Comparison of ENCODE assay signal across 20 cellular contexts in genomic region chr7:29995652-29996051, GRCh38. TPM values are rescaled to one million over a fixed set of nuclear protein-coding genes. Genes with fewer than 3 reads are reported as not detected.
A peak's percentile ranks its signal among the peaks of the same experiment; 100 is the strongest.
DNase-seq lines count a peak whose midpoint lies in the region; ATAC-seq, FAIRE-seq and TF ChIP-seq lines count a peak whose summit lies in the region.
"Had no signal": no experiment of that assay in that cellular context is flagged by ENCODE, and none has a peak within 500 bp of the region (broad histone marks: within the 10 kb centered on the region; RNA-seq: fewer than 3 reads in every experiment).

No MANE protein-coding gene starts in this region.

- H3K27me3 ChIP-seq in IMR-90 (ENCODE audit: control insufficient read depth, insufficient read depth, low read length) (no peaks in the 10 kb centered on the region), adipocyte (replicated peaks; ENCODE audit: control insufficient read depth, insufficient read depth, low read length) (no peaks in the 10 kb centered on the region), heart right ventricle (peaks cover 0 to 14% (median 0%) of the 10 kb centered on the region in 7 donors)

- H2AK5ac ChIP-seq in IMR-90 (ENCODE audit: low read depth, low read length) = no peak overlapping the region

- H3K4ac ChIP-seq in IMR-90 (ENCODE audit: low read depth, low read length) = no peak overlapping the region

- no peak overlapping the region for H3K56ac ChIP-seq in IMR-90 (ENCODE audit: extremely low read depth, insufficient read depth, low read length)

- H4K5ac ChIP-seq in IMR-90 (ENCODE audit: low read depth, low read length) = no peak overlapping the region

- no peak overlapping the region for H3K18ac ChIP-seq in IMR-90 (ENCODE audit: low read depth, low read length)

- POLR2A ChIA-PET in A549 (lab: Yijun Ruan, JAX) = no interaction called here
- POLR2A ChIA-PET in IMR-90 (lab: Charles Lee; ENCODE audit: unreplicated experiment) = no interaction called here

- no peak for TF ChIP-seq EP300 in A549 (IDR thresholded peaks at IDR 0.05)

- H2BK120ac ChIP-seq in IMR-90 (ENCODE audit: low read depth, low read length) = no peak overlapping the region

- H3K27ac ChIP-seq in A549 = no peak overlapping the region
- H3K27ac ChIP-seq in IMR-90 (ENCODE audit: insufficient read depth, low read length) = no peak overlapping the region
- no peak overlapping the region for H3K27ac ChIP-seq in heart right ventricle
- H3K27ac ChIP-seq: 22Rv1; BLaER1 treated with 17β-estradiol and CSF1 and Interleukin-3, amounts not matched to agents 10 nM and 100 nM; HL-60 had no signal

- no peak overlapping the region for H2BK15ac ChIP-seq in IMR-90 (ENCODE audit: low read depth, low read length)

- no peak overlapping the region for H2AFZ ChIP-seq in IMR-90 (replicated peaks; ENCODE audit: low read length, poor library complexity)

- BruUV-seq in IMR-90 (replicated peaks; lab: Mats Ljungman, UMichigan) = no TSS peak

- peaks cover 28% of the 10 kb centered on the region for H3K9me3 ChIP-seq in A549
- H3K9me3 ChIP-seq in IMR-90 (ENCODE audit: control insufficient read depth, insufficient read depth, low read length) = peaks cover 6% of the 10 kb centered on the region
- peaks cover 14% of the 10 kb centered on the region for H3K9me3 ChIP-seq in adipocyte (ENCODE audit: control insufficient read depth, low read length)
- H3K9me3 ChIP-seq in heart right ventricle = peaks cover 0 to 43% (median 32%) of the 10 kb centered on the region in 11 donors

- H2AK9ac ChIP-seq in IMR-90 (replicated peaks; ENCODE audit: low read depth, low read length, poor library complexity) = no peak overlapping the region

- H3K9ac ChIP-seq in IMR-90 (ENCODE audit: low read depth, low read length) (no peak overlapping the region), adipocyte (ENCODE audit: low read length) (no peak overlapping the region)
- H3K9ac ChIP-seq: BLaER1 treated with 17β-estradiol and CSF1 and Interleukin-3, amounts not matched to agents 10 nM and 100 nM had no signal

- TF ChIP-seq POLR2A in A549 (IDR thresholded peaks at IDR 0.05; ENCODE audit: low read length) = no peak
- TF ChIP-seq POLR2A in IMR-90 (IDR thresholded peaks at IDR 0.05; ENCODE audit: low read depth, low read length) = no peak

- dilution Hi-C loops in IMR-90 (cut with HindIII; ENCODE audit: low sequenced_read_pairs, unreplicated experiment) = no loop called here

- H3K4me3 ChIP-seq in A549 (no peak overlapping the region), IMR-90 (ENCODE audit: insufficient read depth, low read depth, low read length) (no peak overlapping the region), adipocyte (ENCODE audit: low read length) (no peak overlapping the region), fibroblast of pulmonary artery (replicated peaks; ENCODE audit: low read depth, low read length) (no peak overlapping the region), heart right ventricle (no peak overlapping the region)
- H3K4me3 ChIP-seq: BLaER1 treated with 17β-estradiol and CSF1 and Interleukin-3, amounts not matched to agents 10 nM and 100 nM; HAP-1 had no signal

- no peak overlapping the region for H3K14ac ChIP-seq in IMR-90 (replicated peaks; ENCODE audit: low read depth, low read length)

- H3K23ac ChIP-seq in IMR-90 (ENCODE audit: low read depth, low read length) = no peak overlapping the region

- H3K4me1 ChIP-seq in A549 = no peaks in the 10 kb centered on the region
- H3K4me1 ChIP-seq in IMR-90 (ENCODE audit: control insufficient read depth, insufficient read depth, low read length) = peaks cover 1% of the 10 kb centered on the region; the same call in 1 of the 2 replicates
- peaks cover 1% of the 10 kb centered on the region for H3K4me1 ChIP-seq in adipocyte (ENCODE audit: control insufficient read depth, insufficient read depth, low read length)
- no peaks in the 10 kb centered on the region for H3K4me1 ChIP-seq in heart right ventricle
- H3K4me1 ChIP-seq: BLaER1 treated with 17β-estradiol and CSF1 and Interleukin-3, amounts not matched to agents 10 nM and 100 nM had no signal

- no peaks in the 10 kb centered on the region for H3K9me1 ChIP-seq in IMR-90 (ENCODE audit: insufficient read depth, low read length)

- H2BK5ac ChIP-seq in IMR-90 (ENCODE audit: low read depth, low read length, poor library complexity, severe bottlenecking) = no peak overlapping the region

- H4K91ac ChIP-seq in IMR-90 (ENCODE audit: insufficient read depth, low read depth, low read length) = no peak overlapping the region

- H3K4me2 ChIP-seq in A549 (no peak overlapping the region), IMR-90 (ENCODE audit: low read depth, low read length) (no peak overlapping the region)
- H3K4me2 ChIP-seq: BLaER1 treated with 17β-estradiol and CSF1 and Interleukin-3, amounts not matched to agents 10 nM and 100 nM had no signal

- no peak overlapping the region for H2BK20ac ChIP-seq in IMR-90 (ENCODE audit: low read depth, low read length)

- H3K36me3 ChIP-seq in IMR-90 (ENCODE audit: control insufficient read depth, insufficient read depth, low read length) (no peaks in the 10 kb centered on the region), adipocyte (ENCODE audit: control insufficient read depth, insufficient read depth, low read length, severe bottlenecking) (no peaks in the 10 kb centered on the region), heart right ventricle (no peaks in the 10 kb centered on the region)
- H3K36me3 ChIP-seq: BLaER1 treated with 17β-estradiol and CSF1 and Interleukin-3, amounts not matched to agents 10 nM and 100 nM; HAP-1 had no signal

- in situ Hi-C loops in IMR-90 (cut with MboI; ENCODE audit: low sequenced_read_pairs) = no loop called here

- no peak for ATAC-seq in A549
- ATAC-seq in IMR-90 (ENCODE audit: low read depth) = peak; percentile 29; the same call in 1 of the 2 replicates
- no peak for ATAC-seq in HG02642 (IDR thresholded peaks at IDR 0.05; ENCODE audit: poor library complexity, unreplicated experiment)
- ATAC-seq in heart right ventricle = no peak
- no peak for ATAC-seq in Right ventricle myocardium superior (ENCODE audit: poor library complexity)

- CTCF ChIA-PET in A549 (lab: Yijun Ruan, JAX) = no interaction called here
- CTCF ChIA-PET in IMR-90 (lab: Yijun Ruan, JAX) = no interaction called here

- intact Hi-C loops in IMR-90 (cut with micrococcal nuclease) = no loop called here
- intact Hi-C loops in heart right ventricle (cut with DNase I) = no loop called here
- intact Hi-C loops in Right ventricle myocardium superior (cut with DNase I) = no loop called here

- TF ChIP-seq RAD21 in A549 (conservative IDR thresholded peaks at IDR 0.05 in 1 of 2, IDR thresholded peaks at IDR 0.05 in 1 of 2) = no peak
- no peak for TF ChIP-seq RAD21 in IMR-90 (IDR thresholded peaks at IDR 0.05; ENCODE audit: low read length)

- no peak overlapping the region for H4K8ac ChIP-seq in IMR-90 (ENCODE audit: low read depth in 2 of 2, low read length in 2 of 2)

- peaks cover 0 to 9% of the 10 kb centered on the region in 2 experiments; a peak in 2 of 4 replicates for H3K79me1 ChIP-seq in IMR-90 (ENCODE audit: low read depth in 1 of 2, low read length in 2 of 2)

- DNase-seq in A549 (ENCODE audit: low read depth in 1 of 2, low spot score in 1 of 2) (no peak), IMR-90 (peak; percentile 6), adipocyte (ENCODE audit: low read depth) (peak; percentile 17), fibroblast of pulmonary artery (ENCODE audit: low read depth) (peak; percentile 18), GDM1 (lab: John Stamatoyannopoulos, UW) (no peak), heart right ventricle (no peak), Right ventricle myocardium superior (no peak)
- DNase-seq: ACHN; Calu3; CD4-positive, CD25-positive, alpha-beta regulatory T cell; DMS 273 treated with DMSO at 0.1 percent for 48 hours; GF-D8; HFFc6 had no signal

- H4K20me1 ChIP-seq in IMR-90 (ENCODE audit: insufficient read depth, low read length) = no peaks in the 10 kb centered on the region
- H4K20me1 ChIP-seq: BLaER1 treated with 17β-estradiol and CSF1 and Interleukin-3, amounts not matched to agents 10 nM and 100 nM had no signal

- FAIRE-seq in A549 (lab: Jason Lieb, UNC) = peak; percentile 63
- FAIRE-seq: GM19239, H1 had no signal

- no peak for TF ChIP-seq CTCF in A549 (IDR thresholded peaks at IDR 0.05)
- TF ChIP-seq CTCF in IMR-90 (conservative IDR thresholded peaks at IDR 0.05; ENCODE audit: low read depth, low read length) = no peak
- no peak for TF ChIP-seq CTCF in fibroblast of pulmonary artery (IDR thresholded peaks at IDR 0.05; ENCODE audit: low read length, missing control alignments)
- no peak for TF ChIP-seq CTCF in heart right ventricle (IDR thresholded peaks at IDR 0.05)

RNA-seq across cellular contexts. Expression of gene SCRN1, which starts 6.1 kb away (rescaled TPM):
- polyA plus RNA-seq in A549 (2011; rRNA removed) = 80.0 and 88.9 TPM in 2 replicates
- 19.3 and 23.4 TPM in 2 replicates for polyA plus RNA-seq in A549 (2012; cell fraction: cytosol; rRNA removed)
- 16.8 and 22.4 TPM in 2 replicates for polyA plus RNA-seq in A549 (2012; cell fraction: nucleus; rRNA removed)
- 46.2 to 49.7 TPM (median 49.1 TPM) in 3 replicates for polyA plus RNA-seq in A549 (2017; fragmentation: RNase III; extraction: RNeasy Plus Mini Kit Qiagen cat#74134 plus additional on column Dnase treatment)
- 71.8 and 78.4 TPM in 2 replicates for polyA minus RNA-seq in A549 (2011; rRNA and poly(A)+ RNA removed)
- 124 and 141 TPM in 2 replicates for total RNA-seq in IMR-90 (2012; rRNA removed)
- 49.2 and 57.1 TPM in 2 replicates for polyA plus RNA-seq in IMR-90 (2012; rRNA removed)
- 22.1 and 25.6 TPM in 2 replicates for polyA plus RNA-seq in IMR-90 (2012; cell fraction: cytosol; rRNA removed)
- 18.4 and 54.4 TPM in 2 replicates for polyA plus RNA-seq in IMR-90 (2012; cell fraction: nucleus; rRNA removed; ENCODE audit: low replicate concordance)
- total RNA-seq in heart right ventricle = 10 to 100 TPM in 8 of 10 donors, 1 to 10 TPM in 2; 8.3 to 36.8 (median 23.9) TPM
- polyA plus RNA-seq in heart right ventricle = 1 to 10 TPM; 3.1 to 4.2 TPM
- 10.3 TPM for total RNA-seq in Right ventricle myocardium superior

RNA-seq across cellular contexts. Expression of gene FKBP14, which starts 30.9 kb away (rescaled TPM):
- polyA plus RNA-seq in A549 (2011; rRNA removed) = 17.7 and 22.8 TPM in 2 replicates
- polyA plus RNA-seq in A549 (2012; cell fraction: cytosol; rRNA removed) = 3.7 and 3.9 TPM in 2 replicates
- polyA plus RNA-seq in A549 (2012; cell fraction: nucleus; rRNA removed) = 1.6 and 2.3 TPM in 2 replicates
- 10.6 to 11.1 TPM (median 10.7 TPM) in 3 replicates for polyA plus RNA-seq in A549 (2017; fragmentation: RNase III; extraction: RNeasy Plus Mini Kit Qiagen cat#74134 plus additional on column Dnase treatment)
- polyA minus RNA-seq in A549 (2011; rRNA and poly(A)+ RNA removed) = 4.7 and 6.4 TPM in 2 replicates
- total RNA-seq in IMR-90 (2012; rRNA removed) = 27.1 and 45.0 TPM in 2 replicates
- 21.8 and 26.3 TPM in 2 replicates for polyA plus RNA-seq in IMR-90 (2012; rRNA removed)
- polyA plus RNA-seq in IMR-90 (2012; cell fraction: cytosol; rRNA removed) = 5.9 and 7.5 TPM in 2 replicates
- 1.6 and 9.7 TPM in 2 replicates for polyA plus RNA-seq in IMR-90 (2012; cell fraction: nucleus; rRNA removed; ENCODE audit: low replicate concordance)
- total RNA-seq in heart right ventricle = 10 to 100 TPM in 9 of 10 donors, 1 to 10 TPM in 1; 8.3 to 16.0 (median 13.5) TPM
- polyA plus RNA-seq in heart right ventricle = 1 to 10 TPM; 3.0 to 6.1 TPM
- 8.6 TPM for total RNA-seq in Right ventricle myocardium superior

RNA-seq across cellular contexts. Expression of gene PLEKHA8, which starts 32.6 kb away (rescaled TPM):
- 10.6 and 10.9 TPM in 2 replicates for polyA plus RNA-seq in A549 (2011; rRNA removed)
- polyA plus RNA-seq in A549 (2012; cell fraction: cytosol; rRNA removed) = 1.7 TPM in 2 replicates
- polyA plus RNA-seq in A549 (2012; cell fraction: nucleus; rRNA removed) = 0.94 and 1.8 TPM in 2 replicates
- polyA plus RNA-seq in A549 (2017; fragmentation: RNase III; extraction: RNeasy Plus Mini Kit Qiagen cat#74134 plus additional on column Dnase treatment) = 5.9 to 6.6 TPM (median 6.2 TPM) in 3 replicates
- 8.5 and 9.8 TPM in 2 replicates for polyA minus RNA-seq in A549 (2011; rRNA and poly(A)+ RNA removed)
- total RNA-seq in IMR-90 (2012; rRNA removed) = 9.7 and 13.6 TPM in 2 replicates
- polyA plus RNA-seq in IMR-90 (2012; rRNA removed) = 2.9 and 3.6 TPM in 2 replicates
- polyA plus RNA-seq in IMR-90 (2012; cell fraction: cytosol; rRNA removed) = 0.76 and 0.88 TPM in 2 replicates
- 1.0 and 5.6 TPM in 2 replicates for polyA plus RNA-seq in IMR-90 (2012; cell fraction: nucleus; rRNA removed; ENCODE audit: low replicate concordance)
- total RNA-seq in heart right ventricle = 1 to 10 TPM; 2.4 to 6.0 (median 4.4) TPM
- polyA plus RNA-seq in heart right ventricle = 1 to 10 TPM; 1.8 TPM
- 3.9 TPM for total RNA-seq in Right ventricle myocardium superior

Comparison
In these comparisons a context has a peak if more than half of its experiments do, and no peak if none do; other contexts are left out.
1. DNase-seq: peak in IMR-90 (single experiment), adipocyte (single experiment) and fibroblast of pulmonary artery (single experiment); none in A549 (0 of 2), GDM1 (single experiment), heart right ventricle (0 of 2) and Right ventricle myocardium superior (single experiment).